ENCODE assay signal across 13 cellular contexts in the genomic region with DNA sequence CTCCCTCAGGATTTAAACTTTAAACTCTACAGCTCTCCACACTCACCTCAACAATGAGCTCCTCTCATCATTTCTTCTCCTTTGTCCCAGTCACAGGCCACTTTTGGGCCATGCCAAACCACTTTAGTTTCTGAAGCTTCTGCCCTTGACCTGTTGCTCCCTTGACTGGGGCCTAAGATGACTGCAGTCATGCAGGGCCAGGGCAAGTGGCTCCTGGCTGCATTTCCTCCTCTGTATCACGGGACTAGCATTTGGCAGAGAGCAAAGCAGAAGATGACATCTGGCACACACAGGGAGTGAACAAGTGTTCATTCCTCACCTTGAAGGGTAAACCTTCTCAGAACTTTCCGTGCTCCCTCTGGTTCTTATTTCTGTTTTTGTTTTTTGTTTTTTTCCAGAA.
"Had no signal": no experiment of that assay in that cellular context is flagged by ENCODE, and none has a peak within 500 bp of the region (broad histone marks: within the 10 kb centered on the region; RNA-seq: fewer than 3 reads in every experiment).

No MANE protein-coding gene starts in this region.

- H3K4me3 ChIP-seq: coronary artery, ovary, skin epidermis, transverse colon had no signal

- H3K27me3 ChIP-seq: ovary, transverse colon had no signal

- H3K27ac ChIP-seq: coronary artery, ovary, skin epidermis, transverse colon had no signal

- H3K4me1 ChIP-seq: transverse colon had no signal

- H3K9me3 ChIP-seq: ovary, transverse colon had no signal

- H3K36me3 ChIP-seq: ovary had no signal

- ATAC-seq: WTC11 had no signal

- DNase-seq: activated CD4-positive, alpha-beta T cell treated with anti-CD3 and anti-CD28 coated beads, Interleukin-2, amount 10 ng/mL, durations not matched to agents 7 days and 5 days; activated naive CD4-positive, alpha-beta T cell; activated T-cell treated with anti-CD3 and anti-CD28 coated beads, Interleukin-2, amount 50 U/mL, for 48 hours; caudate nucleus; effector CD8-positive, alpha-beta T cell; hypothalamus; mesendoderm; ovary; retina; transverse colon had no signal
